10 cellular contexts compared by ENCODE assay signal in the genomic region with DNA sequence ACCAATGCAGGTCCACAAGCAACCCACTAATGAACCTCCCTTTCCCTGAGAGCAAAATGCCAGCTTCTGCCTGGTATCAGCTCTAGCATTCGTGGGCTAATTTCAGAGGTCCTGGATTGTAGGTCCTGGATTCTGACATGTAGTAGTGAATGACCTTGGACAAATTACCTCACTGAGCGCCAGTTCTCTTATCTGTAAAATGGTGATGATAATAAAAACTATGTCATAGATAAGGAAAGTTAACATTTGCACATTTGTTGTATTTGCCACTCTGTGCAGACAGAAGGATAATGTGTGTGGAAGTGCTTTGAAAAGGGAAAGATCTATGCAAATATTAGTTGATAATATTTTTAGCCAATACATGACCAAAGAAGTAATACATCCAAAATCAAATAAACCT.
DNase-seq lines count a peak whose midpoint lies in the region; ATAC-seq lines count a peak whose summit lies in the region.
"Had no signal": no experiment of that assay in that cellular context is flagged by ENCODE, and none has a peak within 500 bp of the region (broad histone marks: within the 10 kb centered on the region; RNA-seq: fewer than 3 reads in every experiment).

No MANE protein-coding gene starts in this region.

- ATAC-seq in GM18873 (IDR thresholded peaks at IDR 0.05; ENCODE audit: low FRiP score, unreplicated experiment) = no peak
- ATAC-seq in GM21717 (IDR thresholded peaks at IDR 0.05; ENCODE audit: unreplicated experiment) = no peak

- H3K4me3 ChIP-seq in BLaER1 treated with 17β-estradiol and CSF1 and Interleukin-3, amounts not matched to agents 10 nM and 100 nM = peak overlapping the region; percentile 51 to 74 (median 62)
- H3K4me3 ChIP-seq in HAP-1 (peak overlapping the region; percentile 28), mucosa of rectum (ENCODE audit: low read length in 2 of 2) (peak overlapping the region; percentile 68 to 79)

- H3K9ac ChIP-seq in BLaER1 treated with 17β-estradiol and CSF1 and Interleukin-3, amounts not matched to agents 10 nM and 100 nM = peak overlapping the region; percentile 54 to 97 (median 77); a peak in 20 of 22 replicates
- peak overlapping the region; percentile 76 to 93 for H3K9ac ChIP-seq in mucosa of rectum (ENCODE audit: low read depth in 1 of 2, low read length in 2 of 2)

- no peak overlapping the region for H3K27ac Mint-ChIP-seq in activated naive CD8-positive, alpha-beta T cell

- 0 out of 22 replicates have a peak, but pooled peaks cover 0 to 4% (median 0%) of the 10 kb centered on the region in 11 experiments for H3K36me3 ChIP-seq in BLaER1 treated with 17β-estradiol and CSF1 and Interleukin-3, amounts not matched to agents 10 nM and 100 nM
- H3K36me3 ChIP-seq in HAP-1 (replicated peaks) = no peaks in the 10 kb centered on the region
- no peaks in the 10 kb centered on the region for H3K36me3 ChIP-seq in mucosa of rectum (ENCODE audit: control insufficient read depth in 2 of 2, insufficient read depth in 2 of 2, low read length in 2 of 2)
- H3K36me3 ChIP-seq: right atrium auricular region had no signal

- no peaks in the 10 kb centered on the region for H3K27me3 Mint-ChIP-seq in activated naive CD8-positive, alpha-beta T cell

- no peaks in the 10 kb centered on the region for H3K9me3 Mint-ChIP-seq in activated naive CD8-positive, alpha-beta T cell (ENCODE audit: low read depth)

- no peaks in the 10 kb centered on the region for H3K36me3 Mint-ChIP-seq in activated naive CD8-positive, alpha-beta T cell

- H4K20me1 ChIP-seq in BLaER1 treated with 17β-estradiol and CSF1 and Interleukin-3, amounts not matched to agents 10 nM and 100 nM = peaks cover 0 to 5% (median 0%) of the 10 kb centered on the region in 11 experiments; a peak in 3 of 22 replicates

- no peaks in the 10 kb centered on the region for H3K27me3 ChIP-seq in BLaER1 treated with 17β-estradiol and CSF1 and Interleukin-3, amounts not matched to agents 10 nM and 100 nM
- H3K27me3 ChIP-seq in HAP-1 (ENCODE audit: low read depth) = no peaks in the 10 kb centered on the region
- H3K27me3 ChIP-seq in mucosa of rectum (ENCODE audit: control insufficient read depth in 2 of 2, insufficient read depth in 2 of 2, low read length in 2 of 2) = no peaks in the 10 kb centered on the region
- H3K27me3 ChIP-seq: dorsolateral prefrontal cortex, right atrium auricular region had no signal

- peaks cover 78% of the 10 kb centered on the region for H3K4me1 Mint-ChIP-seq in activated naive CD8-positive, alpha-beta T cell (ENCODE audit: low read depth)

- intact Hi-C loops in head of caudate nucleus (cut with DNase I) = no loop called here

- peak overlapping the region in 10 of 11 experiments; percentile 49 to 77 (median 66); a peak in 18 of 22 replicates for H3K27ac ChIP-seq in BLaER1 treated with 17β-estradiol and CSF1 and Interleukin-3, amounts not matched to agents 10 nM and 100 nM
- peak overlapping the region; percentile 98 to 99 for H3K27ac ChIP-seq in mucosa of rectum (ENCODE audit: low read depth in 2 of 2, low read length in 2 of 2)
- H3K27ac ChIP-seq: right atrium auricular region had no signal

- H3K9me3 ChIP-seq in BLaER1 treated with 17β-estradiol and CSF1 and Interleukin-3, amounts not matched to agents 10 nM and 100 nM (replicated peaks in 1 of 11) = no peaks in the 10 kb centered on the region
- 0 out of 2 replicates have a peak, but pooled peaks cover 2% of the 10 kb centered on the region for H3K9me3 ChIP-seq in HAP-1
- H3K9me3 ChIP-seq in mucosa of rectum (ENCODE audit: control insufficient read depth in 2 of 2, low read length in 2 of 2) = no peaks in the 10 kb centered on the region
- H3K9me3 ChIP-seq: right atrium auricular region had no signal

- in situ Hi-C loops in HAP-1 (cut with MboI; ENCODE audit: low sequenced_read_pairs) = no loop called here

- peak overlapping the region; percentile 87 to 100 (median 98) for H3K4me2 ChIP-seq in BLaER1 treated with 17β-estradiol and CSF1 and Interleukin-3, amounts not matched to agents 10 nM and 100 nM

- DNase-seq in HAP-1 (ENCODE audit: low spot score in 2 of 2) (no peak), NCI-H774 (lab: John Stamatoyannopoulos, UW) (no peak), head of caudate nucleus (no peak)
- DNase-seq: dorsolateral prefrontal cortex had no signal

- peaks cover 72 to 86% (median 83%) of the 10 kb centered on the region in 10 experiments for H3K4me1 ChIP-seq in BLaER1 treated with 17β-estradiol and CSF1 and Interleukin-3, amounts not matched to agents 10 nM and 100 nM
- peaks cover 32% of the 10 kb centered on the region for H3K4me1 ChIP-seq in HAP-1
- H3K4me1 ChIP-seq in mucosa of rectum (ENCODE audit: control insufficient read depth in 2 of 2, insufficient read depth in 2 of 2, low read length in 2 of 2) = peaks cover 32 to 40% of the 10 kb centered on the region in 2 donors

- peak overlapping the region; percentile 38 for H3K4me3 Mint-ChIP-seq in activated naive CD8-positive, alpha-beta T cell
